ENCODE assay signal across 9 cellular contexts in the genomic region with DNA sequence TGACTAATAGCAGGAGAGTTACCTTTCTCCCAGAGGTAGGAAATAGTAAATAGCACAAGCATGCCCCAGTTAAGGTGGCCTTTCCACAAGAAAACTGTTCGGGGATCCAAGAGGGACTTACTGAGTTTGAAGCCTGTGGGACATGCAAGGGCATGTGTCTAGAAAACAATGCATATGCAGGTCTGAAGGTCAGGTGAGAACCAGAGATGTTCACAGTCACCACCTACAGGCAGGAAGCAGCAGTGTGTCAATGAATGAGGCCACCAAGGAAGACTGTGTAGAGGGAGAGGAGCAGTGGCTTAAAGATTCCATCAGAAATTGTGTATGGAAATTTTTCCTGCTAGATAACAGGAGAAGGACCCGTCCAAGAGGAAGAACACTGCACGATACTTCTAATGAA.
DNase-seq lines count a peak whose midpoint lies in the region; ATAC-seq, FAIRE-seq and TF ChIP-seq lines count a peak whose summit lies in the region.
"Had no signal": no experiment of that assay in that cellular context is flagged by ENCODE, and none has a peak within 500 bp of the region (broad histone marks: within the 10 kb centered on the region; RNA-seq: fewer than 3 reads in every experiment).

No MANE protein-coding gene starts in this region.

- no peak overlapping the region for H3K27ac Mint-ChIP-seq in activated CD8-positive, alpha-beta T cell treated with anti-CD3 and anti-CD28 coated beads for 36 hours

- peak; percentile 27 for DNase-seq in GM13977 (ENCODE audit: low spot score)
- no peak for DNase-seq in HFF-Myc (ENCODE audit: extremely low read depth, low read depth)
- no peak for DNase-seq in activated CD8-positive, alpha-beta T cell treated with anti-CD3 and anti-CD28 coated beads for 36 hours
- no peak for DNase-seq in osteoblast (ENCODE audit: insufficient read length, low spot score, missing footprints)
- no peak for DNase-seq in kidney
- DNase-seq in stimulated activated CD4-positive, alpha-beta T cell treated with anti-CD3 and anti-CD28 coated beads, Interleukin-4, amount 100 ng/mL, for 4 hours, result no peak
- no peak for DNase-seq in dermis blood vessel endothelial cell
- DNase-seq: activated T-cell treated with anti-CD3 and anti-CD28 coated beads, Interleukin-2, amount 50 U/mL, for 1 hour had no signal

- H2AFZ ChIP-seq in osteoblast (ENCODE audit: low read length), result no peak overlapping the region

- no peaks in the 10 kb centered on the region for H3K36me3 Mint-ChIP-seq in activated CD8-positive, alpha-beta T cell treated with anti-CD3 and anti-CD28 coated beads for 36 hours (ENCODE audit: low read depth)

- no peaks in the 10 kb centered on the region for H3K27me3 ChIP-seq in osteoblast (ENCODE audit: insufficient read depth, low read length)

- H3K4me3 ChIP-seq in HFF-Myc (replicated peaks; ENCODE audit: low read depth, low read length), result no peak overlapping the region
- no peak overlapping the region for H3K4me3 ChIP-seq in osteoblast (ENCODE audit: insufficient read depth, low read length)
- no peak overlapping the region for H3K4me3 ChIP-seq in kidney (ENCODE audit: low read length in 2 of 2)

- peak; percentile 64 for ATAC-seq in activated CD8-positive, alpha-beta T cell treated with anti-CD3 and anti-CD28 coated beads for 36 hours
- no peak for ATAC-seq in GM19023 (IDR thresholded peaks at IDR 0.05; ENCODE audit: unreplicated experiment)

- H3K79me2 ChIP-seq in osteoblast (ENCODE audit: insufficient read depth, low read length), result peaks cover 98% of the 10 kb centered on the region

- H3K36me3 ChIP-seq in osteoblast (ENCODE audit: insufficient read depth, low read length) (peaks cover 87% of the 10 kb centered on the region), kidney (ENCODE audit: control insufficient read depth in 1 of 2, insufficient read depth in 2 of 2, low read length in 2 of 2) (no peaks in the 10 kb centered on the region)

- H3K4me1 Mint-ChIP-seq in activated CD8-positive, alpha-beta T cell treated with anti-CD3 and anti-CD28 coated beads for 36 hours (ENCODE audit: low read depth), result peaks cover 2% of the 10 kb centered on the region

- H3K9me3 Mint-ChIP-seq in activated CD8-positive, alpha-beta T cell treated with anti-CD3 and anti-CD28 coated beads for 36 hours, result no peaks in the 10 kb centered on the region

- in situ Hi-C loops in GM13977 (cut with MboI; ENCODE audit: low pct_unique_long_range_greater_than_20kb, low sequenced_read_pairs, unreplicated experiment), result no loop called here

- no peak overlapping the region for H3K4me3 Mint-ChIP-seq in activated CD8-positive, alpha-beta T cell treated with anti-CD3 and anti-CD28 coated beads for 36 hours

- H3K9ac ChIP-seq in kidney (ENCODE audit: low read length in 2 of 2), result no peak overlapping the region

- TF ChIP-seq CTCF in GM13977 (IDR thresholded peaks at IDR 0.05; ENCODE audit: extremely low read depth, insufficient read depth, missing control alignments) (peak; percentile 45), HFF-Myc (IDR thresholded peaks at IDR 0.05; ENCODE audit: low read depth, low read length, missing control alignments) (peak; percentile 38), osteoblast (IDR thresholded peaks at IDR 0.05; ENCODE audit: extremely low read depth, low read depth, low read length) (peak; percentile 37), kidney (IDR thresholded peaks at IDR 0.05; ENCODE audit: borderline replicate concordance, extremely low read depth, insufficient read depth) (no peak)
- peak; percentile 25 for TF ChIP-seq CTCF in activated CD8-positive, alpha-beta T cell treated with anti-CD3 and anti-CD28 coated beads for 36 hours (IDR thresholded peaks at IDR 0.05)

- no peak overlapping the region for H3K4me2 ChIP-seq in osteoblast (ENCODE audit: insufficient read depth, low read length)

- FAIRE-seq in kidney (lab: Jason Lieb, UNC), result no peak

- CTCF ChIA-PET in activated CD8-positive, alpha-beta T cell treated with anti-CD3 and anti-CD28 coated beads for 36 hours (lab: Charles Lee), result interaction anchor here (1.7 kb wide), 1 partner anchor 156 kb away, joined by 5 read pairs; no protein-coding TSS in a partner anchor

- H3K27ac ChIP-seq in osteoblast (ENCODE audit: low read depth, low read length) (peak overlapping the region; percentile 23), kidney (ENCODE audit: low read depth in 2 of 2, low read length in 2 of 2) (no peak overlapping the region)

- H3K9me3 ChIP-seq in osteoblast (ENCODE audit: low read depth, low read length) (no peaks in the 10 kb centered on the region), kidney (ENCODE audit: control insufficient read depth in 1 of 2, low read length in 2 of 2) (no peaks in the 10 kb centered on the region)

- H4K20me1 ChIP-seq in osteoblast (ENCODE audit: insufficient read depth, low read length), result peaks cover 82% of the 10 kb centered on the region

- intact Hi-C loops in activated CD8-positive, alpha-beta T cell treated with anti-CD3 and anti-CD28 coated beads for 36 hours (cut with micrococcal nuclease), result no loop called here
- intact Hi-C loops in kidney (cut with DNase I), result no loop called here

- H3K27me3 Mint-ChIP-seq in activated CD8-positive, alpha-beta T cell treated with anti-CD3 and anti-CD28 coated beads for 36 hours, result peaks cover 2% of the 10 kb centered on the region

- POLR2A ChIA-PET in activated CD8-positive, alpha-beta T cell treated with anti-CD3 and anti-CD28 coated beads for 36 hours (lab: Charles Lee), result no interaction called here

- H3K4me1 ChIP-seq in osteoblast (ENCODE audit: insufficient read depth, low read length) (peaks cover 33% of the 10 kb centered on the region), kidney (ENCODE audit: control insufficient read depth in 1 of 2, insufficient read depth in 1 of 2, low read depth in 1 of 2, low read length in 2 of 2) (peaks cover 0 to 2% of the 10 kb centered on the region in 2 donors)
